10 cellular contexts compared by ENCODE assay signal in the genomic region with DNA sequence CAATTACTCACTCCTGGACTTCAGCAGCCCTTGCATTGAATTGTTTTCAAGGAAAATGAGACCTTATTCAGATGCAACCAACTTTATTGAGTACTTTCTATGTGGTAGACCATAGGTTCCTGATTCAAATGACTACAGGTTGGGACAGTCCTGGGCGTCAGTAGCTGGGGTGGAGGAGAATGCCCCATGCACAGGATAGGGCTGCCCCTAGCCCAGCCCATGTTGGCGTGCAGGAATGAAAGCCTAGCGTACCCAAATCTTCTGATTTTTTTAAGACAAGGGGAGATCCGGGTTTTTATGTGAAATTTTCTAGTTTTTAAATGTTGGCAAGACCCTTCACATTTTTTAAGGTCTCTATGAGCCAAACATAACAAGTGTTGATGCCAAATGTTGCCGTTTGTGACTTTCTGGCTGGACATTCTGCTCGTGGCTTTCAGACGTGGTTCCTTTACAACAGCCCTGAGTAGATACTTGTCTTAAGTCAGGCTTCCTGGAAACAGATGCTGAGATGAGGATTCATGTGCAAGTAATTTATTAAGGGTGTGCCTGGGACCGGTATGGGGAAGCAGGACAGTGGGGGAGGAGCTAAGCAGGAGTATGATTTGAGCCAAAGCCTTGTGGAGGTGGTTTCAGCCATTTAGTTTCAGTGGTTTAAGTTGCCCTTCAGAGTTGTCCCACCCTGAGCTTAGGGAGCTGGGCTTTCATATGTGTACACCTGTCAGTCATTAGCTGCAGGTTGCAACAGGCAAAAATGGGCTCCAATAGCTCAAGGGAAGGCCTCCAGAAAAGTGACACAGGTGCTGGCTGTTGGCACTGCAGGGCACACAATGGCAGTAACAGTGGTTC.
DNase-seq lines count a peak whose midpoint lies in the region; ATAC-seq and TF ChIP-seq lines count a peak whose summit lies in the region.
"Had no signal": no experiment of that assay in that cellular context is flagged by ENCODE, and none has a peak within 500 bp of the region (broad histone marks: within the 10 kb centered on the region; RNA-seq: fewer than 3 reads in every experiment).

No MANE protein-coding gene starts in this region.

- H3K27me3 ChIP-seq in KMS-11 (ENCODE audit: insufficient read depth, low read depth): no peaks in the 10 kb centered on the region

- peak; percentile 73 for ATAC-seq in GM18508 (IDR thresholded peaks at IDR 0.05; ENCODE audit: insufficient read depth, unreplicated experiment)
- ATAC-seq in GM21737 (IDR thresholded peaks at IDR 0.05; ENCODE audit: unreplicated experiment): peak; percentile 63
- peak; percentile 83 for ATAC-seq in left ventricle myocardium superior

- peaks cover 29% of the 10 kb centered on the region for H3K4me1 ChIP-seq in KMS-11 (ENCODE audit: low read depth, poor library complexity, severe bottlenecking)

- H3K79me2 ChIP-seq in KMS-11 (ENCODE audit: insufficient read depth, low read depth): no peaks in the 10 kb centered on the region

- H3K27ac ChIP-seq in KMS-11: no peak overlapping the region; the same call in 1 of the 2 replicates

- DNase-seq in left ventricle myocardium superior: no peak
- no peak for DNase-seq in activated CD4-positive, alpha-beta T cell treated with anti-CD3 and anti-CD28 coated beads, Interleukin-2, amount 50 U/mL, for 48 hours
- DNase-seq in ureter (ENCODE audit: low spot score): no peak
- DNase-seq in COLO668 (lab: John Stamatoyannopoulos, UW; ENCODE audit: unreplicated experiment): no peak
- no peak for DNase-seq in stimulated activated naive CD4-positive, alpha-beta T cell (lab: John Stamatoyannopoulos, UW)
- DNase-seq: CD4-positive, CD25-positive, alpha-beta regulatory T cell had no signal

- peak overlapping the region; percentile 10; the same call in 1 of the 2 replicates for H2AFZ ChIP-seq in KMS-11 (ENCODE audit: low read depth)

- H3K36me3 ChIP-seq in KMS-11 (ENCODE audit: insufficient read depth): no peaks in the 10 kb centered on the region

- TF ChIP-seq CTCF in KMS-11 (conservative IDR thresholded peaks at IDR 0.05; ENCODE audit: low read depth, low read length): no peak

- intact Hi-C loops in left ventricle myocardium superior (cut with micrococcal nuclease): no loop called here

- H3K4me3 ChIP-seq in KMS-11 (IDR thresholded peaks at IDR 0.05; ENCODE audit: insufficient read depth, low read depth, low read length): no peak overlapping the region
- H3K4me3 ChIP-seq: lung had no signal

- peak overlapping the region; percentile 64 for H3K4me2 ChIP-seq in KMS-11

- H3K9ac ChIP-seq in KMS-11: no peak overlapping the region

- no peaks in the 10 kb centered on the region for H4K20me1 ChIP-seq in KMS-11 (ENCODE audit: insufficient read depth)
